ENCODE assay signal across 10 cellular contexts in the genomic region with DNA sequence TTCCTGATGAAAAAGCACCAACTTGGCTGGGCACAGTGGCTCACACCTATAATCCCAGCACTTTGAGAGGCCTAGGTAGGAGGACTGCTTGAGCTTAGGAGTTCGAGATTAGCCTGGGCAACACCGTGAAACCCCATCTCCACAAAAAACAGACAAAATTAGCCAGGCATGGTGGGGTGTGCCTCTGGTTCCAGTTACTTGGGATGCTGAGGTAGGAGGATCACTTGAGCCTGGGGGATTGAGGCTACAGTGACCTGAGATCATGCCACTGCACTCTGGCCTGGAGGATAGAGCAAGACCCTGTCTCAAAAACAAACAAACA. TPM values are rescaled to one million over a fixed set of nuclear protein-coding genes. Genes with fewer than 3 reads are reported as not detected.
DNase-seq lines count a peak whose midpoint lies in the region; ATAC-seq and TF ChIP-seq lines count a peak whose summit lies in the region.
"Had no signal": no experiment of that assay in that cellular context is flagged by ENCODE, and none has a peak within 500 bp of the region (broad histone marks: within the 10 kb centered on the region; RNA-seq: fewer than 3 reads in every experiment).

No MANE protein-coding gene starts in this region.

- no peaks in the 10 kb centered on the region for H3K9me3 Mint-ChIP-seq in activated CD8-positive, alpha-beta T cell treated with anti-CD3 and anti-CD28 coated beads for 36 hours
- peaks cover 0 to 7% (median 0%) of the 10 kb centered on the region in 11 donors for H3K9me3 Mint-ChIP-seq in naive thymus-derived CD4-positive, alpha-beta T cell

- CTCF ChIA-PET in A673 (lab: Charles Lee): no interaction called here
- CTCF ChIA-PET in HEK293 (lab: Yijun Ruan, JAX): interaction anchor here (1.5 to 8.1 kb wide), 3 partner anchors 20 to 113 kb away, joined by 4 to 47 read pairs (median 12); no protein-coding TSS in a partner anchor
- CTCF ChIA-PET in activated CD8-positive, alpha-beta T cell treated with anti-CD3 and anti-CD28 coated beads for 36 hours (lab: Charles Lee): interaction anchor here (1.2 to 7.7 kb wide), 3 partner anchors 19 to 120 kb away, joined by 3 to 48 read pairs (median 13); no protein-coding TSS in a partner anchor
- CTCF ChIA-PET in naive thymus-derived CD4-positive, alpha-beta T cell (lab: Charles Lee): no interaction called here

- H4K20me1 ChIP-seq in GM23248 (ENCODE audit: insufficient read depth): no peaks in the 10 kb centered on the region

- WGBS in GM23248 (ENCODE audit: low coverage in 1 of 2, low lambda C conversion rate in 2 of 2, missing lambda C conversion rate in 2 of 2), 2 experiments: 100% methylated on average over 2 of the region's 2 CpGs
- WGBS in upper lobe of left lung, 2 donors: 79 to 80% methylated on average over 2 of the region's 2 CpGs

- H3K4me3 ChIP-seq in A673 (ENCODE audit: low read depth, low read length, poor library complexity, severe bottlenecking) (peak overlapping the region; percentile 33), HEK293 (ENCODE audit: low read depth, low read length) (no peak overlapping the region), GM23248 (no peak overlapping the region), upper lobe of left lung (no peak overlapping the region)
- H3K4me3 ChIP-seq in naive thymus-derived CD4-positive, alpha-beta T cell (ENCODE audit: low read length): no peak overlapping the region

- H3K4me1 ChIP-seq in A673 (ENCODE audit: insufficient read depth, low read length, poor library complexity, severe bottlenecking) (peaks cover 39% of the 10 kb centered on the region), HEK293 (ENCODE audit: control insufficient read depth, insufficient read depth, low read length) (peaks cover 4% of the 10 kb centered on the region; the same call in 1 of the 2 replicates), GM23248 (ENCODE audit: insufficient read depth) (peaks cover 20% of the 10 kb centered on the region), upper lobe of left lung (peaks cover 45 to 63% (median 53%) of the 10 kb centered on the region in 4 donors)
- peaks cover 17 to 48% of the 10 kb centered on the region in 2 donors for H3K4me1 ChIP-seq in naive thymus-derived CD4-positive, alpha-beta T cell (ENCODE audit: control insufficient read depth in 2 of 2, insufficient read depth in 2 of 2, low read length in 2 of 2)

- ATAC-seq in activated CD8-positive, alpha-beta T cell treated with anti-CD3 and anti-CD28 coated beads for 36 hours: no peak
- no peak for ATAC-seq in naive thymus-derived CD4-positive, alpha-beta T cell
- ATAC-seq in upper lobe of left lung (ENCODE audit: low FRiP score in 2 of 2): no peak

- TF ChIP-seq POLR2A in upper lobe of left lung (IDR thresholded peaks at IDR 0.05): no peak

- H3K9me3 ChIP-seq in A673 (ENCODE audit: low read depth, low read length, poor library complexity, severe bottlenecking) (no peaks in the 10 kb centered on the region), HEK293 (ENCODE audit: control insufficient read depth, insufficient read depth, low read depth, low read length) (no peaks in the 10 kb centered on the region), GM23248 (ENCODE audit: low read depth) (no peaks in the 10 kb centered on the region), upper lobe of left lung (no peaks in the 10 kb centered on the region)
- no peaks in the 10 kb centered on the region for H3K9me3 ChIP-seq in naive thymus-derived CD4-positive, alpha-beta T cell (ENCODE audit: control insufficient read depth in 2 of 3, low read length in 3 of 3)

- H3K4me1 Mint-ChIP-seq in activated CD8-positive, alpha-beta T cell treated with anti-CD3 and anti-CD28 coated beads for 36 hours (ENCODE audit: low read depth): peaks cover 70% of the 10 kb centered on the region
- H3K4me1 Mint-ChIP-seq in naive thymus-derived CD4-positive, alpha-beta T cell: peaks cover 63 to 84% (median 80%) of the 10 kb centered on the region in 7 donors

- in situ Hi-C loops in GM23248 (cut with MboI): no loop called here

- H3F3A ChIP-seq in GM23248 (ENCODE audit: insufficient read depth): no peaks in the 10 kb centered on the region; the same call in 1 of the 2 replicates

- H3K4me2 ChIP-seq in GM23248 (ENCODE audit: unreplicated experiment): no peak overlapping the region

- no peaks in the 10 kb centered on the region for H3K9me2 ChIP-seq in GM23248 (ENCODE audit: insufficient read depth)

- H3K4me3 Mint-ChIP-seq in activated CD8-positive, alpha-beta T cell treated with anti-CD3 and anti-CD28 coated beads for 36 hours: peak overlapping the region; percentile 75
- peak overlapping the region in 8 of 10 donors; percentile 17 to 96 (median 81) for H3K4me3 Mint-ChIP-seq in naive thymus-derived CD4-positive, alpha-beta T cell

- peaks cover 26% of the 10 kb centered on the region for H3K36me3 ChIP-seq in A673 (ENCODE audit: insufficient read depth, low read length, poor library complexity, severe bottlenecking)
- H3K36me3 ChIP-seq in HEK293 (ENCODE audit: control insufficient read depth in 2 of 2, insufficient read depth in 1 of 2, low read length in 2 of 2): peaks cover 22 to 51% of the 10 kb centered on the region in 2 experiments
- H3K36me3 ChIP-seq in naive thymus-derived CD4-positive, alpha-beta T cell (ENCODE audit: control insufficient read depth in 2 of 3, insufficient read depth in 3 of 3, low read length in 3 of 3): peaks cover 3 to 22% (median 7%) of the 10 kb centered on the region in 3 experiments
- H3K36me3 ChIP-seq in GM23248 (ENCODE audit: low read depth): no peaks in the 10 kb centered on the region
- H3K36me3 ChIP-seq in upper lobe of left lung: peaks cover 5 to 33% (median 8%) of the 10 kb centered on the region in 4 donors

- no peaks in the 10 kb centered on the region for H3K27me3 Mint-ChIP-seq in activated CD8-positive, alpha-beta T cell treated with anti-CD3 and anti-CD28 coated beads for 36 hours
- no peaks in the 10 kb centered on the region for H3K27me3 Mint-ChIP-seq in naive thymus-derived CD4-positive, alpha-beta T cell

- H3K27ac ChIP-seq in A673 (ENCODE audit: low read depth, low read length, poor library complexity, severe bottlenecking) (no peak overlapping the region), HEK293 (ENCODE audit: extremely low read depth, low read depth, low read length) (no peak overlapping the region), GM23248 (no peak overlapping the region), upper lobe of left lung (no peak overlapping the region)
- no peak overlapping the region for H3K27ac ChIP-seq in naive thymus-derived CD4-positive, alpha-beta T cell (ENCODE audit: low read depth, low read length)

- no peak for TF ChIP-seq EP300 in upper lobe of left lung (IDR thresholded peaks at IDR 0.05)

- peak overlapping the region; percentile 47 for H3K27ac Mint-ChIP-seq in activated CD8-positive, alpha-beta T cell treated with anti-CD3 and anti-CD28 coated beads for 36 hours
- peak overlapping the region in 4 of 9 donors; percentile 43 to 97 (median 79) for H3K27ac Mint-ChIP-seq in naive thymus-derived CD4-positive, alpha-beta T cell

- no peak overlapping the region for H3K9ac ChIP-seq in GM23248

- intact Hi-C loops in A673 (cut with micrococcal nuclease; ENCODE audit: unreplicated experiment): no loop called here
- intact Hi-C loops in activated CD8-positive, alpha-beta T cell treated with anti-CD3 and anti-CD28 coated beads for 36 hours (cut with micrococcal nuclease): no loop called here
- intact Hi-C loops in naive thymus-derived CD4-positive, alpha-beta T cell (cut with micrococcal nuclease): loop anchor here (5.0 to 10.0 kb wide), 5 partner anchors 112 to 1926 kb away; partner anchors contain the start of genes GUCD1 (in 1 of the 2), MIAT (in 1 of the 2), MN1 (in 1 of the 2) and SNRPD3 (in 1 of the 2)

- H3K36me3 Mint-ChIP-seq in activated CD8-positive, alpha-beta T cell treated with anti-CD3 and anti-CD28 coated beads for 36 hours (ENCODE audit: low read depth): peaks cover 51% of the 10 kb centered on the region
- peaks cover 13 to 38% (median 19%) of the 10 kb centered on the region in 5 donors for H3K36me3 Mint-ChIP-seq in naive thymus-derived CD4-positive, alpha-beta T cell

- H3K79me2 ChIP-seq in GM23248 (ENCODE audit: insufficient read depth): peaks cover 58% of the 10 kb centered on the region

- TF ChIP-seq CTCF in A673 (conservative IDR thresholded peaks at IDR 0.05; ENCODE audit: low read depth, low read length) (no peak), HEK293 (tag by site-specific recombination; IDR thresholded peaks at IDR 0.05) (no peak), upper lobe of left lung (IDR thresholded peaks at IDR 0.05) (no peak)
- TF ChIP-seq CTCF in activated CD8-positive, alpha-beta T cell treated with anti-CD3 and anti-CD28 coated beads for 36 hours (IDR thresholded peaks at IDR 0.05): no peak

- BruUV-seq in A673 (replicated peaks; lab: Mats Ljungman, UMichigan): no TSS peak

- H3K27me3 ChIP-seq in A673 (replicated peaks; ENCODE audit: insufficient read depth, low read depth, low read length, poor library complexity) (no peaks in the 10 kb centered on the region), GM23248 (replicated peaks; ENCODE audit: insufficient read depth) (no peaks in the 10 kb centered on the region), upper lobe of left lung (no peaks in the 10 kb centered on the region)
- no peaks in the 10 kb centered on the region for H3K27me3 ChIP-seq in naive thymus-derived CD4-positive, alpha-beta T cell (ENCODE audit: control insufficient read depth in 2 of 2, insufficient read depth in 2 of 2, low read length in 2 of 2)

- POLR2A ChIA-PET in A673 (lab: Charles Lee; ENCODE audit: low non-redundant PET): no interaction called here
- POLR2A ChIA-PET in HEK293 (lab: Yijun Ruan, JAX): no interaction called here
- POLR2A ChIA-PET in activated CD8-positive, alpha-beta T cell treated with anti-CD3 and anti-CD28 coated beads for 36 hours (lab: Charles Lee): interaction anchor here (0.7 to 1.3 kb wide), 2 partner anchors 170 to 192 kb away, joined by 3 read pairs; no protein-coding TSS in a partner anchor
- POLR2A ChIA-PET in naive thymus-derived CD4-positive, alpha-beta T cell (lab: Charles Lee): no interaction called here

- DNase-seq in A673 (ENCODE audit: low spot score) (no peak), GM23248 (no peak), NCI-H510A (lab: John Stamatoyannopoulos, UW) (no peak), upper lobe of left lung (no peak)
- DNase-seq in activated CD8-positive, alpha-beta T cell treated with anti-CD3 and anti-CD28 coated beads for 36 hours: no peak
- DNase-seq in naive thymus-derived CD4-positive, alpha-beta T cell: no peak
- no peak for DNase-seq in central memory CD4-positive, alpha-beta T cell
- DNase-seq: activated CD8-positive, alpha-beta memory T cell treated with anti-CD3 and anti-CD28 coated beads, Interleukin-2, amount 50 U/mL, for 4 hours; kidney had no signal

- no peak overlapping the region for H2AFZ ChIP-seq in GM23248

RNA-seq across cellular contexts. Expression of gene HPS4, which starts 3.0 kb away (rescaled TPM):
- 46.9 and 47.9 TPM in 2 replicates for total RNA-seq in A673 (2021)
- 10 to 100 TPM; 51.8 to 53.5 TPM for total RNA-seq in activated CD8-positive, alpha-beta T cell treated with anti-CD3 and anti-CD28 coated beads for 36 hours
- 10 to 100 TPM; 45.5 to 64.3 (median 59.1) TPM for total RNA-seq in naive thymus-derived CD4-positive, alpha-beta T cell
- 10 to 100 TPM; 21.5 to 23.9 TPM for polyA plus RNA-seq in naive thymus-derived CD4-positive, alpha-beta T cell
- total RNA-seq in GM23248 (2014; rRNA removed; shearing (Covaris generic)): 27.1 and 27.6 TPM in 2 replicates
- 16.2 and 17.2 TPM in 2 replicates for polyA plus RNA-seq in GM23248 (2016; fragmentation: Nextera tagmentation; extraction: Ambion mirVana)
- total RNA-seq in upper lobe of left lung: 10 to 100 TPM; 22.5 to 93.2 (median 34.2) TPM

RNA-seq across cellular contexts. Expression of gene SRRD, which starts 3.1 kb away (rescaled TPM):
- total RNA-seq in A673 (2021) (28.8 and 33.9 TPM in 2 replicates), upper lobe of left lung (10 to 100 TPM in 3 of 6 donors, 1 to 10 TPM in 3; 6.2 to 25.9 (median 11.3) TPM)
- 10 to 100 TPM; 24.8 to 26.3 TPM for total RNA-seq in activated CD8-positive, alpha-beta T cell treated with anti-CD3 and anti-CD28 coated beads for 36 hours
- total RNA-seq in naive thymus-derived CD4-positive, alpha-beta T cell: 10 to 100 TPM; 18.9 to 22.8 (median 20.1) TPM
- polyA plus RNA-seq in naive thymus-derived CD4-positive, alpha-beta T cell: 10 to 100 TPM; 23.4 to 29.0 TPM
- total RNA-seq in GM23248 (2014; rRNA removed; shearing (Covaris generic)): 25.7 and 28.3 TPM in 2 replicates
- 20.2 and 22.5 TPM in 2 replicates for polyA plus RNA-seq in GM23248 (2016; fragmentation: Nextera tagmentation; extraction: Ambion mirVana)

RNA-seq across cellular contexts. Expression of gene TFIP11, which starts 31.7 kb away (rescaled TPM):
- total RNA-seq in A673 (2021) (44.0 and 46.4 TPM in 2 replicates), upper lobe of left lung (10 to 100 TPM; 26.3 to 37.7 (median 32.6) TPM)
- total RNA-seq in activated CD8-positive, alpha-beta T cell treated with anti-CD3 and anti-CD28 coated beads for 36 hours: 10 to 100 TPM; 37.4 to 37.8 TPM
- 100 to 1,000 TPM in 1 of 5 experiments, 10 to 100 TPM in 4; 63.6 to 107 (median 72.9) TPM for total RNA-seq in naive thymus-derived CD4-positive, alpha-beta T cell
- polyA plus RNA-seq in naive thymus-derived CD4-positive, alpha-beta T cell: 10 to 100 TPM; 25.8 to 45.8 TPM
- 30.1 and 41.9 TPM in 2 replicates for total RNA-seq in GM23248 (2014; rRNA removed; shearing (Covaris generic))
- 22.5 and 23.1 TPM in 2 replicates for polyA plus RNA-seq in GM23248 (2016; fragmentation: Nextera tagmentation; extraction: Ambion mirVana)

RNA-seq across cellular contexts. Expression of gene ASPHD2, which starts 51.5 kb away (rescaled TPM):
- total RNA-seq in A673 (2021): 1.2 and 1.4 TPM in 2 replicates
- 10 to 100 TPM; 12.0 to 14.0 TPM for total RNA-seq in activated CD8-positive, alpha-beta T cell treated with anti-CD3 and anti-CD28 coated beads for 36 hours
- total RNA-seq in naive thymus-derived CD4-positive, alpha-beta T cell: 10 to 100 TPM in 1 of 5 experiments, 1 to 10 TPM in 4; 1.8 to 18.1 (median 2.7) TPM
- polyA plus RNA-seq in naive thymus-derived CD4-positive, alpha-beta T cell: 1 to 10 TPM; 1.5 to 3.2 TPM
- 1.4 and 1.8 TPM in 2 replicates for total RNA-seq in GM23248 (2014; rRNA removed; shearing (Covaris generic))
- 0.73 and 1.6 TPM in 2 replicates for polyA plus RNA-seq in GM23248 (2016; fragmentation: Nextera tagmentation; extraction: Ambion mirVana)
- total RNA-seq in upper lobe of left lung: 1 to 10 TPM in 4 of 6 donors, under 1 TPM in 2; 0.33 to 2.1 (median 1.1) TPM

Comparison
In these comparisons a context has a peak if more than half of its experiments do, and no peak if none do; other contexts are left out.
1. CTCF ChIA-PET loops: an anchor here in HEK293 (1.5 to 8.1 kb wide) and activated CD8-positive, alpha-beta T cell treated with anti-CD3 and anti-CD28 coated beads for 36 hours (1.2 to 7.7 kb wide); none called in A673 and naive thymus-derived CD4-positive, alpha-beta T cell.
2. intact Hi-C loops: an anchor here in naive thymus-derived CD4-positive, alpha-beta T cell (5.0 to 10.0 kb wide); none called in A673 and activated CD8-positive, alpha-beta T cell treated with anti-CD3 and anti-CD28 coated beads for 36 hours.